2 cellular contexts compared by ENCODE assay signal in genomic region chr5:72633041-72633445, GRCh38.
TF ChIP-seq lines count a peak whose summit lies in the region.

No MANE protein-coding gene starts in this region.

TF ChIP-seq in GM23338, 12 proteins besides CTCF, POLR2A, EP300 and RAD21 (continued from another document):
- no peak for TF ChIP-seq REST (IDR thresholded peaks at IDR 0.05; ENCODE audit: unreplicated experiment)
- TF ChIP-seq POLR2AphosphoS5 (IDR thresholded peaks at IDR 0.05; ENCODE audit: low read depth), result no peak
- no peak for TF ChIP-seq ETS1 (IDR thresholded peaks at IDR 0.05)

TF ChIP-seq in WTC11, 78 proteins besides CTCF, POLR2A, EP300 and RAD21 (continued from another document):
- TF ChIP-seq STAT6 (CRISPR knock-in tag; conservative IDR thresholded peaks at IDR 0.05; ENCODE audit: low read depth) (no peak), SP1 (CRISPR knock-in tag; conservative IDR thresholded peaks at IDR 0.05) (no peak), SMAD3 (CRISPR knock-in tag; IDR thresholded peaks at IDR 0.05; ENCODE audit: borderline replicate concordance) (no peak), ZNF121 (CRISPR knock-in tag; IDR thresholded peaks at IDR 0.05) (no peak), HMGA2 (CRISPR knock-in tag; IDR thresholded peaks at IDR 0.05) (no peak), ERG (CRISPR knock-in tag; IDR thresholded peaks at IDR 0.05) (no peak), ZBTB21 (CRISPR knock-in tag; IDR thresholded peaks at IDR 0.05; ENCODE audit: borderline replicate concordance) (no peak), RELA (CRISPR knock-in tag; IDR thresholded peaks at IDR 0.05; ENCODE audit: borderline replicate concordance) (no peak), ATF6 (CRISPR knock-in tag; IDR thresholded peaks at IDR 0.05) (no peak), GTF2I (CRISPR knock-in tag; conservative IDR thresholded peaks at IDR 0.05) (no peak), HMGXB4 (CRISPR knock-in tag; IDR thresholded peaks at IDR 0.05) (no peak)
- TF ChIP-seq, protein P1, sequence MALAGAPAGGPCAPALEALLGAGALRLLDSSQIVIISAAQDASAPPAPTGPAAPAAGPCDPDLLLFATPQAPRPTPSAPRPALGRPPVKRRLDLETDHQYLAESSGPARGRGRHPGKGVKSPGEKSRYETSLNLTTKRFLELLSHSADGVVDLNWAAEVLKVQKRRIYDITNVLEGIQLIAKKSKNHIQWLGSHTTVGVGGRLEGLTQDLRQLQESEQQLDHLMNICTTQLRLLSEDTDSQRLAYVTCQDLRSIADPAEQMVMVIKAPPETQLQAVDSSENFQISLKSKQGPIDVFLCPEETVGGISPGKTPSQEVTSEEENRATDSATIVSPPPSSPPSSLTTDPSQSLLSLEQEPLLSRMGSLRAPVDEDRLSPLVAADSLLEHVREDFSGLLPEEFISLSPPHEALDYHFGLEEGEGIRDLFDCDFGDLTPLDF (CRISPR knock-in tag; IDR thresholded peaks at IDR 0.05), result no peak
- TF ChIP-seq, protein P2, sequence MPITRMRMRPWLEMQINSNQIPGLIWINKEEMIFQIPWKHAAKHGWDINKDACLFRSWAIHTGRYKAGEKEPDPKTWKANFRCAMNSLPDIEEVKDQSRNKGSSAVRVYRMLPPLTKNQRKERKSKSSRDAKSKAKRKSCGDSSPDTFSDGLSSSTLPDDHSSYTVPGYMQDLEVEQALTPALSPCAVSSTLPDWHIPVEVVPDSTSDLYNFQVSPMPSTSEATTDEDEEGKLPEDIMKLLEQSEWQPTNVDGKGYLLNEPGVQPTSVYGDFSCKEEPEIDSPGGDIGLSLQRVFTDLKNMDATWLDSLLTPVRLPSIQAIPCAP (CRISPR knock-in tag; IDR thresholded peaks at IDR 0.05), result no peak
- TF ChIP-seq, protein P3, sequence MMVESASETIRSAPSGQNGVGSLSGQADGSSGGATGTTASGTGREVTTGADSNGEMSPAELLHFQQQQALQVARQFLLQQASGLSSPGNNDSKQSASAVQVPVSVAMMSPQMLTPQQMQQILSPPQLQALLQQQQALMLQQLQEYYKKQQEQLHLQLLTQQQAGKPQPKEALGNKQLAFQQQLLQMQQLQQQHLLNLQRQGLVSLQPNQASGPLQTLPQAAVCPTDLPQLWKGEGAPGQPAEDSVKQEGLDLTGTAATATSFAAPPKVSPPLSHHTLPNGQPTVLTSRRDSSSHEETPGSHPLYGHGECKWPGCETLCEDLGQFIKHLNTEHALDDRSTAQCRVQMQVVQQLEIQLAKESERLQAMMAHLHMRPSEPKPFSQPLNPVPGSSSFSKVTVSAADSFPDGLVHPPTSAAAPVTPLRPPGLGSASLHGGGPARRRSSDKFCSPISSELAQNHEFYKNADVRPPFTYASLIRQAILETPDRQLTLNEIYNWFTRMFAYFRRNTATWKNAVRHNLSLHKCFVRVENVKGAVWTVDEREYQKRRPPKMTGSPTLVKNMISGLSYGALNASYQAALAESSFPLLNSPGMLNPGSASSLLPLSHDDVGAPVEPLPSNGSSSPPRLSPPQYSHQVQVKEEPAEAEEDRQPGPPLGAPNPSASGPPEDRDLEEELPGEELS (CRISPR knock-in tag; IDR thresholded peaks at IDR 0.05), result no peak
